1 cellular context compared by ENCODE assay signal in the genomic region with DNA sequence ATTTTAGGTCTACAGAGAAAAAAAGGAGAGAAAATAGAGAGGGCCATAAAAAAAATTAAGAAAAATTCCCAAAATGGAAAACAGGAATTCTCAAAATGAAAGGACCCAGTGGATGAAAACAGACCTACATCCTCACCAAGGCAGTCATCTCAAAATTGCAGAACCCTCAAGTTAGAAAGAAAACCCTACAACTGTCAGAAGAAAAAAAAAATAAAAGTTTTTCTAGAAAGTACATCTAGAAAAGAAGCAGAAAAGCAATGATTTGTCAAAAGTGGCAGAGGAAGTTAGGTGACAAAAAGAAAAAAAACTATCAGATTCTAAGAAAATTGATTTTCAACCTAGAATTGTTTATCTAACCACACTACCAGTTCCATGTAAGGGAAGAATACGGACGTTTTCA.
A peak's percentile ranks its signal among the peaks of the same experiment; 100 is the strongest.
TF ChIP-seq lines count a peak whose summit lies in the region.

No MANE protein-coding gene starts in this region.

TF ChIP-seq in K562, 482 proteins besides CTCF, POLR2A, EP300 and RAD21 (continued from another document):
- TF ChIP-seq, protein P1, sequence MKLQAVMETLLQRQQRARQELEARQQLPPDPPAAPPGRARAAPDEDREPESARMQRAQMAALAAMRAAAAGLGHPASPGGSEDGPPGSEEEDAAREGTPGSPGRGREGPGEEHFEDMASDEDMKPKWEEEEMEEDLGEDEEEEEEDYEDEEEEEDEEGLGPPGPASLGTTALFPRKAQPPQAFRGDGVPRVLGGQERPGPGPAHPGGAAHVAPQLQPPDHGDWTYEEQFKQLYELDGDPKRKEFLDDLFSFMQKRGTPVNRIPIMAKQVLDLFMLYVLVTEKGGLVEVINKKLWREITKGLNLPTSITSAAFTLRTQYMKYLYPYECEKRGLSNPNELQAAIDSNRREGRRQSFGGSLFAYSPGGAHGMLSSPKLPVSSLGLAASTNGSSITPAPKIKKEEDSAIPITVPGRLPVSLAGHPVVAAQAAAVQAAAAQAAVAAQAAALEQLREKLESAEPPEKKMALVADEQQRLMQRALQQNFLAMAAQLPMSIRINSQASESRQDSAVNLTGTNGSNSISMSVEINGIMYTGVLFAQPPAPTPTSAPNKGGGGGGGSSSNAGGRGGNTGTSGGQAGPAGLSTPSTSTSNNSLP (IDR thresholded peaks at IDR 0.05; ENCODE audit: borderline replicate concordance, low read depth, low read length): no peak
- no peak for TF ChIP-seq SRSF7 (optimal IDR thresholded peaks at IDR 0.05; ENCODE audit: low read depth, low read length)
- peak in 1 of 2 experiments; percentile 76; a peak in 1 of 4 replicates for TF ChIP-seq ARNT (IDR thresholded peaks at IDR 0.05)
- peak in 1 of 2 experiments; percentile 79; a peak in 1 of 4 replicates for TF ChIP-seq SRF (CRISPR knock-in tag; IDR thresholded peaks at IDR 0.05)
- TF ChIP-seq BRD9 (IDR thresholded peaks at IDR 0.05; ENCODE audit: low read depth, partially characterized antibody): peak; percentile 25
- TF ChIP-seq CEBPB (tag; IDR thresholded peaks at IDR 0.05): no peak
- 0 out of 2 replicates have a peak, but pooled peaks have one; percentile 17 for TF ChIP-seq SMARCA5 (IDR thresholded peaks at IDR 0.05)
TF ChIP-seq in K562: peak in this region for 5.
